ENCODE assay signal across 1 cellular context in genomic region chr3:10459954-10460754, GRCh38.
A peak's percentile ranks its signal among the peaks of the same experiment; 100 is the strongest.
TF ChIP-seq lines count a peak whose summit lies in the region.

No MANE protein-coding gene starts in this region.

TF ChIP-seq in HepG2, 621 proteins besides CTCF, POLR2A, EP300 and RAD21 (continued from another document and continues in another):
- TF ChIP-seq, protein P1, sequence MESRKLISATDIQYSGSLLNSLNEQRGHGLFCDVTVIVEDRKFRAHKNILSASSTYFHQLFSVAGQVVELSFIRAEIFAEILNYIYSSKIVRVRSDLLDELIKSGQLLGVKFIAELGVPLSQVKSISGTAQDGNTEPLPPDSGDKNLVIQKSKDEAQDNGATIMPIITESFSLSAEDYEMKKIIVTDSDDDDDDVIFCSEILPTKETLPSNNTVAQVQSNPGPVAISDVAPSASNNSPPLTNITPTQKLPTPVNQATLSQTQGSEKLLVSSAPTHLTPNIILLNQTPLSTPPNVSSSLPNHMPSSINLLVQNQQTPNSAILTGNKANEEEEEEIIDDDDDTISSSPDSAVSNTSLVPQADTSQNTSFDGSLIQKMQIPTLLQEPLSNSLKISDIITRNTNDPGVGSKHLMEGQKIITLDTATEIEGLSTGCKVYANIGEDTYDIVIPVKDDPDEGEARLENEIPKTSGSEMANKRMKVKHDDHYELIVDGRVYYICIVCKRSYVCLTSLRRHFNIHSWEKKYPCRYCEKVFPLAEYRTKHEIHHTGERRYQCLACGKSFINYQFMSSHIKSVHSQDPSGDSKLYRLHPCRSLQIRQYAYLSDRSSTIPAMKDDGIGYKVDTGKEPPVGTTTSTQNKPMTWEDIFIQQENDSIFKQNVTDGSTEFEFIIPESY (CRISPR knock-in tag; IDR thresholded peaks at IDR 0.05) = 0 out of 2 replicates have a peak, but pooled peaks have one; percentile 36
- peak; percentile 100 for TF ChIP-seq SIN3A (IDR thresholded peaks at IDR 0.05; ENCODE audit: borderline replicate concordance, low read depth, low read length)
- peak; percentile 89 for TF ChIP-seq MTF1 (CRISPR knock-in tag; IDR thresholded peaks at IDR 0.05)
- no peak; the same call in 1 of the 2 replicates for TF ChIP-seq CENPBD1 (CRISPR knock-in tag; IDR thresholded peaks at IDR 0.05; ENCODE audit: borderline replicate concordance, low read depth)
- no peak for TF ChIP-seq MATR3 (CRISPR knock-in tag; IDR thresholded peaks at IDR 0.05)
- peak; percentile 81 for TF ChIP-seq GATAD1 (CRISPR knock-in tag; IDR thresholded peaks at IDR 0.05)
- TF ChIP-seq ZNF547 (CRISPR knock-in tag; IDR thresholded peaks at IDR 0.05) = peak; percentile 81; the same call in 1 of the 2 replicates
- TF ChIP-seq TIGD3 (CRISPR knock-in tag; IDR thresholded peaks at IDR 0.05; ENCODE audit: borderline replicate concordance) = peak; percentile 99
- peak; percentile 54; the same call in 1 of the 2 replicates for TF ChIP-seq FOXP4 (CRISPR knock-in tag; IDR thresholded peaks at IDR 0.05)
- peak; percentile 85; the same call in 1 of the 2 replicates for TF ChIP-seq ZC3H4 (CRISPR knock-in tag; IDR thresholded peaks at IDR 0.05; ENCODE audit: borderline replicate concordance)
- no peak for TF ChIP-seq CBFB (CRISPR knock-in tag; IDR thresholded peaks at IDR 0.05)
- 0 out of 2 replicates have a peak, but pooled peaks have one; percentile 26 for TF ChIP-seq PHF8 (CRISPR knock-in tag; IDR thresholded peaks at IDR 0.05)
- TF ChIP-seq ZNF446 (CRISPR knock-in tag; IDR thresholded peaks at IDR 0.05) = peak; percentile 98; the same call in 1 of the 2 replicates
- 0 out of 2 replicates have a peak, but pooled peaks have one; percentile 13 for TF ChIP-seq TRIM24 (CRISPR knock-in tag; IDR thresholded peaks at IDR 0.05)
- peak; percentile 79; the same call in 1 of the 2 replicates for TF ChIP-seq ZNF225 (CRISPR knock-in tag; IDR thresholded peaks at IDR 0.05)
- peak; percentile 58 for TF ChIP-seq DMAP1 (CRISPR knock-in tag; IDR thresholded peaks at IDR 0.05)
- peak; percentile 86; the same call in 1 of the 2 replicates for TF ChIP-seq ZBTB39 (CRISPR knock-in tag; IDR thresholded peaks at IDR 0.05)
- TF ChIP-seq, protein P2, sequence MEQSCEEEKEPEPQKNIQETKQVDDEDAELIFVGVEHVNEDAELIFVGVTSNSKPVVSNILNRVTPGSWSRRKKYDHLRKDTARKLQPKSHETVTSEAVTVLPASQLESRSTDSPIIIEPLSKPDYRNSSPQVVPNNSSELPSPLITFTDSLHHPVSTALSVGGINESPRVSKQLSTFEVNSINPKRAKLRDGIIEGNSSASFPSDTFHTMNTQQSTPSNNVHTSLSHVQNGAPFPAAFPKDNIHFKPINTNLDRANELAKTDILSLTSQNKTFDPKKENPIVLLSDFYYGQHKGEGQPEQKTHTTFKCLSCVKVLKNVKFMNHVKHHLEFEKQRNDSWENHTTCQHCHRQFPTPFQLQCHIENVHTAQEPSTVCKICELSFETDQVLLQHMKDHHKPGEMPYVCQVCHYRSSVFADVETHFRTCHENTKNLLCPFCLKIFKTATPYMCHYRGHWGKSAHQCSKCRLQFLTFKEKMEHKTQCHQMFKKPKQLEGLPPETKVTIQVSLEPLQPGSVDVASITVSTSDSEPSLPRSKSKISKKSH (CRISPR knock-in tag; IDR thresholded peaks at IDR 0.05; ENCODE audit: borderline replicate concordance) = no peak; the same call in 1 of the 2 replicates
- 0 out of 2 replicates have a peak, but pooled peaks have one; percentile 42 for TF ChIP-seq ELF1 (CRISPR knock-in tag; IDR thresholded peaks at IDR 0.05)
- peak; percentile 95; the same call in 1 of the 2 replicates for TF ChIP-seq ZNF552 (CRISPR knock-in tag; IDR thresholded peaks at IDR 0.05; ENCODE audit: borderline replicate concordance)
- TF ChIP-seq ZNF776 (CRISPR knock-in tag; IDR thresholded peaks at IDR 0.05) = 0 out of 2 replicates have a peak, but pooled peaks have one; percentile 61
- no peak for TF ChIP-seq XRCC5 (optimal IDR thresholded peaks at IDR 0.05; ENCODE audit: low read length)
- no peak for TF ChIP-seq SCMH1 (CRISPR knock-in tag; IDR thresholded peaks at IDR 0.05; ENCODE audit: borderline replicate concordance)
- TF ChIP-seq NKX3-1 (CRISPR knock-in tag; IDR thresholded peaks at IDR 0.05) = peak; percentile 98
- 0 out of 2 replicates have a peak, but pooled peaks have one; percentile 49 for TF ChIP-seq ESRRA (CRISPR knock-in tag; IDR thresholded peaks at IDR 0.05; ENCODE audit: low read depth)
- no peak for TF ChIP-seq ZFP36 (IDR thresholded peaks at IDR 0.05; ENCODE audit: borderline replicate concordance, low read depth, low read length, partially characterized antibody)
- no peak for TF ChIP-seq NCOR1 (IDR thresholded peaks at IDR 0.05; ENCODE audit: borderline replicate concordance, low read length)
- TF ChIP-seq ZFP36L1 (CRISPR knock-in tag; IDR thresholded peaks at IDR 0.05) = peak; percentile 97
- peak; percentile 91 for TF ChIP-seq ZKSCAN8 (CRISPR knock-in tag; IDR thresholded peaks at IDR 0.05; ENCODE audit: borderline replicate concordance)
- no peak for TF ChIP-seq ZNF577 (CRISPR knock-in tag; IDR thresholded peaks at IDR 0.05; ENCODE audit: borderline replicate concordance, low read depth)
- TF ChIP-seq REST (IDR thresholded peaks at IDR 0.05; ENCODE audit: borderline replicate concordance in 1 of 2, low read depth in 1 of 2, low read length in 2 of 2) = peak; percentile 90 to 98
- peak; percentile 100 for TF ChIP-seq EHMT2 (IDR thresholded peaks at IDR 0.05; ENCODE audit: borderline replicate concordance, low read depth, low read length)
- no peak for TF ChIP-seq NFRKB (IDR thresholded peaks at IDR 0.05)
- peak; percentile 63; the same call in 1 of the 2 replicates for TF ChIP-seq ELF4 (CRISPR knock-in tag; IDR thresholded peaks at IDR 0.05; ENCODE audit: borderline replicate concordance)
- TF ChIP-seq DBP (CRISPR knock-in tag; IDR thresholded peaks at IDR 0.05; ENCODE audit: not compliant biosample characterization) = peak; percentile 87
- TF ChIP-seq ZNF775 (CRISPR knock-in tag; IDR thresholded peaks at IDR 0.05; ENCODE audit: borderline replicate concordance) = peak; percentile 67; the same call in 1 of the 2 replicates
